ENCODE assay signal across 32 cellular contexts in genomic region chr9:122506964-122507363, GRCh38. TPM values are rescaled to one million over a fixed set of nuclear protein-coding genes. Genes with fewer than 3 reads are reported as not detected.
"Had no signal": no experiment of that assay in that cellular context is flagged by ENCODE, and none has a peak within 500 bp of the region (broad histone marks: within the 10 kb centered on the region; RNA-seq: fewer than 3 reads in every experiment).

No MANE protein-coding gene starts in this region.

- H3K27me3 ChIP-seq: stomach, suprapubic skin, testis, thyroid gland, tibial nerve, transverse colon, upper lobe of left lung, upper lobe of right lung, uterus, vagina had no signal

- H3K36me3 ChIP-seq: stomach, suprapubic skin, thoracic aorta, thyroid gland, tibial artery, tibial nerve, transverse colon, upper lobe of left lung, upper lobe of right lung, uterus, vagina had no signal

- H3K27ac ChIP-seq: stomach, suprapubic skin, testis, thoracic aorta, thyroid gland, tibial artery, tibial nerve, transverse colon, upper lobe of left lung, upper lobe of right lung, uterus, vagina had no signal

- DNase-seq: stimulated activated CD4-positive, alpha-beta T cell treated with anti-CD3 and anti-CD28 coated beads, Interleukin-2, amount 100 ng/mL, for 48 hours; stimulated activated CD4-positive, alpha-beta T cell treated with anti-CD3 and anti-CD28 coated beads, Interleukin-4, amount 100 ng/mL, for 1 hour; stimulated activated CD4-positive, alpha-beta T cell treated with anti-CD3 and anti-CD28 coated beads, Interleukin-4, amount 100 ng/mL, for 24 hours; stimulated activated CD4-positive, alpha-beta T cell treated with anti-CD3 and anti-CD28 coated beads, Interleukin-4, amount 100 ng/mL, for 4 hours; stimulated activated CD8-positive, alpha-beta memory T cell treated with anti-CD3 and anti-CD28 coated beads, Interleukin-4, amount 100 ng/mL, for 48 hours; stimulated activated naive B cell treated with anti-CD40 and anti-IgM and Interleukin-4, amounts not matched to agents 10 μg/mL and 1 μg/mL and 100 μg/mL, for 72 hours; stimulated activated naive CD4-positive, alpha-beta T cell; stimulated activated naive CD4-positive, alpha-beta T cell treated with Interleukin-2 at 50 U/mL for 16 hours; stimulated activated naive CD8-positive, alpha-beta T cell treated with anti-CD3 and anti-CD28 coated beads, Interleukin-15, amount 100 ng/mL, for 72 hours; stimulated activated naive CD8-positive, alpha-beta T cell treated with anti-CD3 and anti-CD28 coated beads, Interleukin-15, Interleukin-2, amounts not matched to agents 100 U/mL and 50 U/mL, for 24 hours; stomach; substantia nigra; testis; thyroid gland; tibial artery; transverse colon; trophoblast cell; upper lobe of left lung; upper lobe of right lung; uterus had no signal

- H3K9me3 ChIP-seq: stomach, suprapubic skin, testis, thoracic aorta, thyroid gland, tibial artery, tibial nerve, transverse colon, upper lobe of left lung, upper lobe of right lung, uterus, vagina had no signal

- H3K4me1 ChIP-seq: stomach, suprapubic skin, testis, tibial artery, tibial nerve, transverse colon, upper lobe of left lung, upper lobe of right lung, uterus, vagina had no signal

- FAIRE-seq: urothelium cell line had no signal

- ATAC-seq: stimulated activated effector memory CD8-positive, alpha-beta T cell treated with anti-CD3 and anti-CD28 coated beads, Interleukin-12 subunit alpha, Interleukin-12 subunit beta, amount 100 ng/mL, for 72 hours; stimulated activated memory B cell treated with anti-CD40 and anti-IgM and Interleukin-4, amounts not matched to agents 10 μg/mL and 1 μg/mL and 100 μg/mL, for 72 hours; stimulated activated naive B cell treated with anti-CD40 and anti-IgM and Interleukin-4, amounts not matched to agents 10 μg/mL and 1 μg/mL and 100 μg/mL, for 72 hours; stimulated activated naive CD8-positive, alpha-beta T cell treated with anti-CD3 and anti-CD28 coated beads, Interleukin-15, amount 100 ng/mL, for 72 hours; stimulated activated naive CD8-positive, alpha-beta T cell treated with anti-CD3 and anti-CD28 coated beads, Interleukin-15, Interleukin-2, amounts not matched to agents 100 U/mL and 50 U/mL, for 24 hours; upper lobe of right lung had no signal

- H3K4me3 ChIP-seq: stomach, suprapubic skin, testis, thoracic aorta, thyroid gland, tibial artery, tibial nerve, transverse colon, upper lobe of left lung, upper lobe of right lung, uterus, vagina had no signal

RNA-seq across cellular contexts. Expression of gene OR1J2, which starts 3.6 kb away (rescaled TPM):
- total RNA-seq: subcutaneous adipose tissue, suprapubic skin, temporal lobe, thyroid gland, tibial nerve, transverse colon, upper lobe of right lung, urinary bladder, uterus, vagina had no signal
- polyA plus RNA-seq: stomach, thymus, urinary bladder had no signal

RNA-seq across cellular contexts. Expression of gene OR1J4, which starts 12.0 kb away (rescaled TPM):
- total RNA-seq: subcutaneous adipose tissue, suprapubic skin, temporal lobe, thoracic aorta, thyroid gland, tibial nerve, transverse colon, upper lobe of left lung, upper lobe of right lung, ureter, urinary bladder, uterus, vagina had no signal
- polyA plus RNA-seq: stomach, urinary bladder had no signal

RNA-seq across cellular contexts. Expression of gene OR1N1, which starts 20.1 kb away (rescaled TPM):
- total RNA-seq: stomach, subcutaneous adipose tissue, suprapubic skin, temporal lobe, thoracic aorta, thyroid gland, tibial nerve, transverse colon, upper lobe of left lung, upper lobe of right lung, ureter, urinary bladder, uterus, vagina had no signal
- polyA plus RNA-seq: stomach, thymus, urinary bladder had no signal

RNA-seq across cellular contexts. Expression of gene OR1J1, which starts 29.2 kb away (rescaled TPM):
- total RNA-seq: stomach, subcutaneous adipose tissue, suprapubic skin, temporal lobe, testis, thoracic aorta, thyroid gland, tibial nerve, transverse colon, upper lobe of left lung, upper lobe of right lung, ureter, urinary bladder, uterus, vagina had no signal
- polyA plus RNA-seq: stomach, thymus, urinary bladder had no signal

RNA-seq across cellular contexts. Expression of gene OR1N2, which starts 45.9 kb away (rescaled TPM):
- total RNA-seq: stomach, subcutaneous adipose tissue, suprapubic skin, temporal lobe, thyroid gland, tibial nerve, transverse colon, upper lobe of left lung, upper lobe of right lung, ureter, urinary bladder, uterus, vagina had no signal
- polyA plus RNA-seq: stomach, thymus, urinary bladder had no signal
